9 cellular contexts compared by ENCODE assay signal in genomic region chr1:63322248-63322943, GRCh38. TPM values are rescaled to one million over a fixed set of nuclear protein-coding genes. Genes with fewer than 3 reads are reported as not detected.
A peak's percentile ranks its signal among the peaks of the same experiment; 100 is the strongest.
DNase-seq lines count a peak whose midpoint lies in the region; ATAC-seq and TF ChIP-seq lines count a peak whose summit lies in the region.
"Had no signal": no experiment of that assay in that cellular context is flagged by ENCODE, and none has a peak within 500 bp of the region (broad histone marks: within the 10 kb centered on the region; RNA-seq: fewer than 3 reads in every experiment).

Gene FOXD3 (plus strand): TSS chr1:63322567. CDS start chr1:63323059, 492 bp downstream.

- H3K9ac ChIP-seq in mucosa of stomach (ENCODE audit: low read length), result no peak within 1 kb of the TSS

- peak within 1 kb of the TSS; percentile 84 for H3K4me3 Mint-ChIP-seq in CD4-positive, alpha-beta T cell
- H3K4me3 Mint-ChIP-seq in T-helper 1 cell treated with Interleukin-12 subunit alpha and Interleukin-12 subunit beta and Interleukin-4 antibody, amounts not matched to agents 30 μg/mL and 1 μg/mL, for 36 hours, result peak within 1 kb of the TSS; percentile 72
- peak within 1 kb of the TSS; percentile 86 for H3K4me3 Mint-ChIP-seq in endothelial cell (ENCODE audit: unreplicated experiment)

- peaks cover 56% of the 10 kb centered on the region for H3K4me1 Mint-ChIP-seq in CD4-positive, alpha-beta T cell (ENCODE audit: low read depth)
- H3K4me1 Mint-ChIP-seq in T-helper 1 cell treated with Interleukin-12 subunit alpha and Interleukin-12 subunit beta and Interleukin-4 antibody, amounts not matched to agents 30 μg/mL and 1 μg/mL, for 36 hours (ENCODE audit: low read depth), result peaks cover 38% of the 10 kb centered on the region
- peaks cover 38% of the 10 kb centered on the region for H3K4me1 Mint-ChIP-seq in endothelial cell (ENCODE audit: unreplicated experiment)

- peaks cover 12% of the 10 kb centered on the region for H3K36me3 Mint-ChIP-seq in CD4-positive, alpha-beta T cell (ENCODE audit: low read depth)
- peaks cover 16% of the 10 kb centered on the region for H3K36me3 Mint-ChIP-seq in T-helper 1 cell treated with Interleukin-12 subunit alpha and Interleukin-12 subunit beta and Interleukin-4 antibody, amounts not matched to agents 30 μg/mL and 1 μg/mL, for 36 hours (ENCODE audit: low read depth)
- no peaks in the 10 kb centered on the region for H3K36me3 Mint-ChIP-seq in endothelial cell (ENCODE audit: low read depth, unreplicated experiment)

- H3K27me3 ChIP-seq in CD4-positive, alpha-beta T cell (ENCODE audit: control insufficient read depth, insufficient read depth, low read length), result peaks cover 92% of the 10 kb centered on the region
- peaks cover 99% of the 10 kb centered on the region for H3K27me3 ChIP-seq in mucosa of stomach (ENCODE audit: control insufficient read depth, insufficient read depth, low read length)

- H3K9me3 Mint-ChIP-seq in CD4-positive, alpha-beta T cell, result peaks cover 4% of the 10 kb centered on the region
- H3K9me3 Mint-ChIP-seq in T-helper 1 cell treated with Interleukin-12 subunit alpha and Interleukin-12 subunit beta and Interleukin-4 antibody, amounts not matched to agents 30 μg/mL and 1 μg/mL, for 36 hours, result peaks cover 12% of the 10 kb centered on the region
- no peaks in the 10 kb centered on the region for H3K9me3 Mint-ChIP-seq in endothelial cell (ENCODE audit: unreplicated experiment)

- peak; percentile 22 for ATAC-seq in CD4-positive, alpha-beta T cell (ENCODE audit: poor library complexity)
- ATAC-seq in GM19035 (IDR thresholded peaks at IDR 0.05; ENCODE audit: unreplicated experiment) (peak; percentile 63), HG02840 (IDR thresholded peaks at IDR 0.05; ENCODE audit: low FRiP score, unreplicated experiment) (no peak)

- POLR2A ChIA-PET in CD4-positive, alpha-beta T cell (lab: Charles Lee), result interaction anchor here (1.1 kb wide), 1 partner anchor 13 kb away, joined by 3 read pairs; no protein-coding TSS in a partner anchor

- no peak for TF ChIP-seq CTCF in CD4-positive, alpha-beta T cell (IDR thresholded peaks at IDR 0.05)
- no peak for TF ChIP-seq CTCF in endothelial cell (IDR thresholded peaks at IDR 0.05; ENCODE audit: unreplicated experiment)

- no peak within 1 kb of the TSS for H3K27ac ChIP-seq in CD4-positive, alpha-beta T cell (ENCODE audit: low read depth, low read length)
- H3K27ac ChIP-seq: PC-9 had no signal

- peaks cover 28% of the 10 kb centered on the region for H3K4me1 ChIP-seq in mucosa of stomach (ENCODE audit: control insufficient read depth, insufficient read depth, low read length)

- H3K4me3 ChIP-seq in mucosa of stomach (ENCODE audit: low read length), result peak within 1 kb of the TSS; percentile 9
- H3K4me3 ChIP-seq: PC-9 had no signal

- H3K27ac Mint-ChIP-seq in CD4-positive, alpha-beta T cell, result peak within 1 kb of the TSS; percentile 68
- H3K27ac Mint-ChIP-seq in T-helper 1 cell treated with Interleukin-12 subunit alpha and Interleukin-12 subunit beta and Interleukin-4 antibody, amounts not matched to agents 30 μg/mL and 1 μg/mL, for 36 hours, result peak within 1 kb of the TSS; percentile 86
- H3K27ac Mint-ChIP-seq in endothelial cell (ENCODE audit: unreplicated experiment), result no peak within 1 kb of the TSS

- intact Hi-C loops in CD4-positive, alpha-beta T cell (cut with DNase I, micrococcal nuclease), result no loop called here

- DNase-seq in CD4-positive, alpha-beta T cell, result no peak
- peak; percentile 82 for DNase-seq in HuH-7.5 (ENCODE audit: low spot score)
- peak; percentile 55 for DNase-seq in endothelial cell (ENCODE audit: low spot score)
- DNase-seq in effector CD4-positive, alpha-beta T cell, result no peak

- peaks cover 41% of the 10 kb centered on the region for H3K9me3 ChIP-seq in CD4-positive, alpha-beta T cell (ENCODE audit: control insufficient read depth, low read length)
- no peaks in the 10 kb centered on the region for H3K9me3 ChIP-seq in mucosa of stomach (ENCODE audit: control insufficient read depth, low read length)

- no peaks in the 10 kb centered on the region for H3K36me3 ChIP-seq in mucosa of stomach (ENCODE audit: control insufficient read depth, insufficient read depth, low read length)

- CTCF ChIA-PET in CD4-positive, alpha-beta T cell (lab: Charles Lee), result no interaction called here

- peaks cover 88% of the 10 kb centered on the region for H3K27me3 Mint-ChIP-seq in CD4-positive, alpha-beta T cell
- H3K27me3 Mint-ChIP-seq in T-helper 1 cell treated with Interleukin-12 subunit alpha and Interleukin-12 subunit beta and Interleukin-4 antibody, amounts not matched to agents 30 μg/mL and 1 μg/mL, for 36 hours (ENCODE audit: low read depth), result peaks cover 84% of the 10 kb centered on the region
- H3K27me3 Mint-ChIP-seq in endothelial cell (ENCODE audit: unreplicated experiment), result peaks cover 47% of the 10 kb centered on the region

RNA-seq across cellular contexts. Expression of gene FOXD3, which starts in this region (rescaled TPM):
- total RNA-seq in CD4-positive, alpha-beta T cell, result not detected
- total RNA-seq in endothelial cell (ENCODE audit: unreplicated experiment), result 0.26 TPM
- total RNA-seq: PC-9 had no signal

Comparison
In these comparisons a context has a peak if more than half of its experiments do, and no peak if none do; other contexts are left out.
1. Peak in ATAC-seq in CD4-positive, alpha-beta T cell; RNA of the gene not detected or under 1 TPM.
2. Peak in DNase-seq in endothelial cell; RNA of the gene not detected or under 1 TPM.